8 cellular contexts compared by ENCODE assay signal in genomic region chr1:152035406-152036315, GRCh38. TPM values are rescaled to one million over a fixed set of nuclear protein-coding genes. Genes with fewer than 3 reads are reported as not detected.
A peak's percentile ranks its signal among the peaks of the same experiment; 100 is the strongest.
DNase-seq lines count a peak whose midpoint lies in the region; ATAC-seq and TF ChIP-seq lines count a peak whose summit lies in the region.

No MANE protein-coding gene starts in this region.

- WGBS in HUES64 = 7% methylated on average over 18 of the region's 18 CpGs
- 100% methylated on average over 1 of the region's 18 CpGs for WGBS in trophoblast cell (ENCODE audit: extremely low coverage, insufficient coverage, insufficient read length)

- TF ChIP-seq CTCF in VCaP (conservative IDR thresholded peaks at IDR 0.05) (no peak), fibroblast of pulmonary artery (IDR thresholded peaks at IDR 0.05; ENCODE audit: low read length, missing control alignments) (no peak)

- H4K20me1 ChIP-seq in BLaER1 = no peaks in the 10 kb centered on the region

- H4K12ac ChIP-seq in trophoblast cell (ENCODE audit: low read depth, low read length) = peak overlapping the region; percentile 85

- H2BK5ac ChIP-seq in trophoblast cell (ENCODE audit: low read depth, low read length, poor library complexity) = peak overlapping the region; percentile 98

- DNase-seq in fibroblast of pulmonary artery (ENCODE audit: low read depth) = peak; percentile 39
- peak in 1 of 2 donors; percentile 62 for DNase-seq in trophoblast cell
- no peak for DNase-seq in effector CD8-positive, alpha-beta T cell (lab: John Stamatoyannopoulos, UW)

- peak overlapping the region; percentile 97 for H2BK120ac ChIP-seq in trophoblast cell (ENCODE audit: insufficient read depth, low read length, poor library complexity)

- peaks cover 26% of the 10 kb centered on the region for H3K79me1 ChIP-seq in trophoblast cell (ENCODE audit: low read length)

- H2BK12ac ChIP-seq in trophoblast cell (ENCODE audit: low read length) = peak overlapping the region; percentile 68

- H3K4ac ChIP-seq in trophoblast cell (ENCODE audit: low read depth, low read length) = peak overlapping the region; percentile 99

- H3K9ac ChIP-seq in BLaER1 (peak overlapping the region; percentile 78), HUES64 (ENCODE audit: low read depth, low read length) (peak overlapping the region; percentile 68), trophoblast cell (ENCODE audit: low read length) (peak overlapping the region; percentile 95)

- H3K36me3 ChIP-seq in BLaER1 (peaks cover 19% of the 10 kb centered on the region), HUES64 (ENCODE audit: insufficient read depth, low read length) (peaks cover 34% of the 10 kb centered on the region), trophoblast cell (ENCODE audit: control insufficient read depth in 1 of 2, insufficient read depth in 2 of 2, low read length in 2 of 2) (peaks cover 8 to 25% of the 10 kb centered on the region in 2 experiments)

- H3K27ac ChIP-seq in BLaER1 (peak overlapping the region; percentile 74), HUES64 (ENCODE audit: low read depth, low read length) (peak overlapping the region; percentile 46), VCaP (peak overlapping the region; percentile 98), trophoblast cell (ENCODE audit: low read depth, low read length) (peak overlapping the region; percentile 98)

- peak overlapping the region; percentile 97 for H2AK5ac ChIP-seq in trophoblast cell (ENCODE audit: low read length)

- H3K27me3 ChIP-seq in BLaER1 (no peaks in the 10 kb centered on the region), HUES64 (ENCODE audit: insufficient read depth, low read length) (peaks cover 14% of the 10 kb centered on the region), trophoblast cell (ENCODE audit: insufficient read depth, low read length) (no peaks in the 10 kb centered on the region)

- ATAC-seq in GM18498 (IDR thresholded peaks at IDR 0.05; ENCODE audit: unreplicated experiment) (no peak), HG03520 (IDR thresholded peaks at IDR 0.05; ENCODE audit: unreplicated experiment) (no peak)

- H2AFZ ChIP-seq in trophoblast cell (ENCODE audit: insufficient read depth, low read length, poor library complexity) = peak overlapping the region; percentile 84

- H3K14ac ChIP-seq in trophoblast cell (ENCODE audit: low read length) = peak overlapping the region; percentile 99

- peak overlapping the region; percentile 95 for H4K8ac ChIP-seq in trophoblast cell (ENCODE audit: low read depth, low read length)

- H3K18ac ChIP-seq in trophoblast cell (ENCODE audit: low read length) = peak overlapping the region; percentile 98

- peaks cover 22% of the 10 kb centered on the region for H3K79me2 ChIP-seq in trophoblast cell (ENCODE audit: control insufficient read depth, insufficient read depth, low read length, poor library complexity)

- H3K23ac ChIP-seq in trophoblast cell (ENCODE audit: low read length) = no peak overlapping the region

- H3K4me1 ChIP-seq in BLaER1 (peaks cover 51% of the 10 kb centered on the region), HUES64 (ENCODE audit: insufficient read depth, low read length) (peaks cover 20% of the 10 kb centered on the region), trophoblast cell (ENCODE audit: control insufficient read depth in 1 of 2, insufficient read depth in 2 of 2, low read length in 2 of 2) (peaks cover 7 to 12% of the 10 kb centered on the region in 2 experiments)

- no peaks in the 10 kb centered on the region for H3K9me3 ChIP-seq in BLaER1
- no peaks in the 10 kb centered on the region for H3K9me3 ChIP-seq in HUES64 (ENCODE audit: insufficient read depth, low read depth, low read length)
- no peaks in the 10 kb centered on the region for H3K9me3 ChIP-seq in trophoblast cell (ENCODE audit: insufficient read depth, low read depth, low read length)

- H4K91ac ChIP-seq in trophoblast cell (ENCODE audit: low read depth, low read length) = peak overlapping the region; percentile 97

- H3K4me2 ChIP-seq in BLaER1 (peak overlapping the region; percentile 98), trophoblast cell (ENCODE audit: low read length) (peak overlapping the region; percentile 94)

- peak overlapping the region; percentile 69 for H3K4me3 ChIP-seq in BLaER1
- peak overlapping the region; percentile 80 for H3K4me3 ChIP-seq in HUES64 (ENCODE audit: low read length)
- peak overlapping the region; percentile 97 for H3K4me3 ChIP-seq in fibroblast of pulmonary artery (replicated peaks; ENCODE audit: low read depth, low read length)
- H3K4me3 ChIP-seq in trophoblast cell (ENCODE audit: low read depth, low read length) = peak overlapping the region; percentile 92

RNA-seq across cellular contexts. Expression of gene S100A11, which starts 1.1 kb away (rescaled TPM):
- 260 TPM for polyA plus RNA-seq in HUES64 (2013, experiment 1 of 2)
- polyA plus RNA-seq in HUES64 (2013, experiment 2 of 2) = 289 TPM
- polyA plus RNA-seq in trophoblast cell (2013) = 4,655 and 4,754 TPM in 2 replicates

RNA-seq across cellular contexts. Expression of gene S100A10, which starts 42.0 kb away (rescaled TPM):
- 105 TPM for polyA plus RNA-seq in HUES64 (2013, experiment 1 of 2)
- polyA plus RNA-seq in HUES64 (2013, experiment 2 of 2) = 117 TPM
- polyA plus RNA-seq in trophoblast cell (2013) = 1,216 and 1,221 TPM in 2 replicates

RNA-seq across cellular contexts. Expression of gene TCHHL1, which starts 53.2 kb away (rescaled TPM):
- polyA plus RNA-seq in HUES64 (2013, experiment 1 of 2) = not detected
- not detected for polyA plus RNA-seq in HUES64 (2013, experiment 2 of 2)
- polyA plus RNA-seq in trophoblast cell (2013) = 0.10 and 0.11 TPM in 2 replicates

Comparison
In these comparisons a context has a peak if more than half of its experiments do, and no peak if none do; other contexts are left out.
1. H3K27ac ChIP-seq: peak in every context shown above with its lines; median percentile 98 in VCaP; 98 in trophoblast cell; 74 in BLaER1; 46 in HUES64.